ENCODE assay signal across 7 cellular contexts in the genomic region with DNA sequence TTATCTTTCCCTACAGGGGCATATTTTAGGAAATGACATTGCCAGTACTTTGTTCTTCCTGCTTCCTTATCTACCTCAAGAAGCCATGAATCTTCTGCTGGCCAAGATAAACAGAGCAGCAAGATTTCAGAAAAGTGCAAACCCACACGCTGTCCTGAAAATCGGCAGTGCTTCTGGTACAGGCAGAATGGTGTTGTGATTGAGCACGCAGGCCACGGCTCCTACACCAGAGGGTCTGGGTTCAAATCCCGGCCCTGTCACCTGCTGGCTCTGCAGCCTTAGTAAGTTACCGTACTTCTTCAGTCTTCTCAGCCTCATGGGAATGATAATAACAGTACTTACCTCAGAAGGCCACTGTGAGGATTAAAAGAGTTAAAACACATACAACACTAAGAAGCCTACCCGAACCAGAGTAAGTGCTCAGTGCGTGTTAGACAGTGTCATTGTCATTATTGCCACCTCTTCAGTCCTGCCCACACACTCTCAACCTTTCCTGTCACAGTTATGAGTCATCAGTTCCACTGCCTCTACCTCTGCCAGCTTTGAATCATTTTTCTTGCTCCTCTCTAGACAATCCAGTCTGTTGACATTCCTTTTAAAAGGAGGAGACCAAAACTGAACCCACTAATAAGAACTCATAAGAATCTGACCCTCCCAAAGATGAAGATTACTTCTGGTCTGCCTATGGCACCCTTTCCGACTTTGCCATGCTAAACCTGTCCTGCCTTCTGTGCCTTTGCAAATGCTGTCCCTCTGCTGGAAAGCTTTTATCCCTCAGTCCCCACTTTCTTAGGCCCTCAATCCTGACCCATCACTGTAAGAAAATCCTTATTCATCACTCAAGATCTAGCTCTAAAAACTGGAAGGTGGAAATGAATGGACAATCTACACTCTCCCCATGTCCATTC. TPM values are rescaled to one million over a fixed set of nuclear protein-coding genes. Genes with fewer than 3 reads are reported as not detected.
DNase-seq lines count a peak whose midpoint lies in the region; ATAC-seq, FAIRE-seq and TF ChIP-seq lines count a peak whose summit lies in the region.

No MANE protein-coding gene starts in this region.

- SMC1A ChIA-PET in GM12878 (lab: Charles Lee; ENCODE audit: uncharacterized antibody, unreplicated experiment) = interaction anchor here (0.9 to 6.9 kb wide), 15 partner anchors 10 to 156 kb away, joined by 3 to 54 read pairs (median 5); a partner anchor contains a TSS

- DNase-seq in SKM-1 (lab: John Stamatoyannopoulos, UW; ENCODE audit: unreplicated experiment) = peak; percentile 70
- DNase-seq in GM12878 (ENCODE audit: low read depth, low spot score) = no peak
- DNase-seq in uterus = peak in 1 of 2 donors; percentile 28
- no peak for DNase-seq in chondrocyte (ENCODE audit: low spot score)

- no peaks in the 10 kb centered on the region for H3K79me2 ChIP-seq in GM12878 (ENCODE audit: control insufficient read depth, insufficient read depth, low read length)

- peaks cover 50% of the 10 kb centered on the region for H3K27me3 Mint-ChIP-seq in chondrocyte (ENCODE audit: low read depth)

- in situ Hi-C loops in GM12878 (cut with MboI) = no loop called here

- H2AFZ ChIP-seq in GM12878 (ENCODE audit: control insufficient read depth, low read depth, low read length) = no peak overlapping the region; the same call in 1 of the 2 replicates

- H3K27ac Mint-ChIP-seq in chondrocyte (ENCODE audit: unreplicated experiment) = no peak overlapping the region

- ATAC-seq in GM18907 (IDR thresholded peaks at IDR 0.05; ENCODE audit: unreplicated experiment) = peak; percentile 87
- peak; percentile 76 for ATAC-seq in HG03066 (IDR thresholded peaks at IDR 0.05; ENCODE audit: low read depth, unreplicated experiment)
- peak; percentile 90 for ATAC-seq in GM12878

- peak; percentile 51 to 82; a peak in 3 of 4 replicates for TF ChIP-seq EP300 in GM12878 (IDR thresholded peaks at IDR 0.05; ENCODE audit: borderline replicate concordance in 1 of 2, control insufficient read depth in 1 of 2, low read depth in 2 of 2, low read length in 2 of 2)

- CTCF ChIA-PET in GM12878 (lab: Yijun Ruan, JAX) = interaction anchor here (0.9 to 2.3 kb wide), 15 partner anchors 13 to 113 kb away, joined by 3 to 8 read pairs (median 4); a partner anchor contains a TSS

- H3K27ac ChIP-seq in GM12878 (ENCODE audit: control insufficient read depth, insufficient read depth) (no peak overlapping the region), mesodermal cell (ENCODE audit: low read depth, low read length, severe bottlenecking) (peak overlapping the region; percentile 80), uterus (peak overlapping the region; percentile 62 to 75)

- H3K36me3 ChIP-seq in GM12878 (ENCODE audit: control insufficient read depth in 2 of 2, insufficient read depth in 2 of 2, low read length in 1 of 2) (no peaks in the 10 kb centered on the region), mesodermal cell (ENCODE audit: control insufficient read depth, insufficient read depth, low read length) (no peaks in the 10 kb centered on the region), uterus (no peaks in the 10 kb centered on the region)

- intact Hi-C loops in GM12878 (cut with micrococcal nuclease; ENCODE audit: unreplicated experiment) (no loop called here), uterus (cut with DNase I; ENCODE audit: low total_unique reads) (no loop called here)

- peak overlapping the region; percentile 15; the same call in 1 of the 2 replicates for H3K4me2 ChIP-seq in GM12878 (ENCODE audit: control insufficient read depth, insufficient read depth)

- no peak overlapping the region for H3K4me3 ChIP-seq in GM12878
- H3K4me3 ChIP-seq in mesodermal cell (ENCODE audit: extremely low read depth, insufficient read depth, low read length, poor library complexity, severe bottlenecking) = no peak overlapping the region
- H3K4me3 ChIP-seq in uterus = no peak overlapping the region

- peaks cover 6% of the 10 kb centered on the region for H3K4me1 Mint-ChIP-seq in chondrocyte (ENCODE audit: low read depth)

- H3K4me3 Mint-ChIP-seq in chondrocyte (ENCODE audit: unreplicated experiment) = no peak overlapping the region

- TF ChIP-seq POLR2A in GM12878 (IDR thresholded peaks at IDR 0.05; ENCODE audit: low read depth, low read length) (no peak), uterus (IDR thresholded peaks at IDR 0.05) (no peak)

- H3K9me3 ChIP-seq in GM12878 (replicated peaks; ENCODE audit: control insufficient read depth, insufficient read depth, low read length) (no peaks in the 10 kb centered on the region), mesodermal cell (ENCODE audit: control insufficient read depth, low read length) (no peaks in the 10 kb centered on the region), uterus (no peaks in the 10 kb centered on the region)

- H3K4me1 ChIP-seq in GM12878 (ENCODE audit: control insufficient read depth, insufficient read depth, low read length) (peaks cover 19% of the 10 kb centered on the region), mesodermal cell (ENCODE audit: control insufficient read depth, insufficient read depth, low read length, poor library complexity, severe bottlenecking) (peaks cover 8% of the 10 kb centered on the region), uterus (no peaks in the 10 kb centered on the region)

- BruUV-seq in GM12878 (replicated peaks; lab: Mats Ljungman, UMichigan) = TSS peak; percentile 42

- no peaks in the 10 kb centered on the region for H3K27me3 ChIP-seq in GM12878 (replicated peaks in 1 of 2; ENCODE audit: control insufficient read depth in 2 of 2, insufficient read depth in 2 of 2, low read length in 1 of 2)
- no peaks in the 10 kb centered on the region for H3K27me3 ChIP-seq in uterus

- no peaks in the 10 kb centered on the region for H4K20me1 ChIP-seq in GM12878 (ENCODE audit: control insufficient read depth, insufficient read depth)

- POLR2A ChIA-PET in GM12878 (lab: Charles Lee) = interaction anchor here (0.7 to 3.3 kb wide), 11 partner anchors 10 to 39 kb away, joined by 3 to 12 read pairs (median 3); a partner anchor contains a TSS

- H3K36me3 Mint-ChIP-seq in chondrocyte (ENCODE audit: low read depth) = peaks cover 3% of the 10 kb centered on the region

- 52% methylated on average over 9 of the region's 9 CpGs for WGBS in GM12878 (ENCODE audit: insufficient coverage, insufficient replicate concordance, low lambda C conversion rate, missing lambda C conversion rate)
- WGBS in mesodermal cell (ENCODE audit: insufficient coverage in 2 of 2), 2 experiments = 80 to 90% methylated on average over 7 of the region's 9 CpGs

- peak; percentile 7 for FAIRE-seq in GM12878 (lab: Jason Lieb, UNC)

- no peak for TF ChIP-seq RAD21 in GM12878 (IDR thresholded peaks at IDR 0.05; ENCODE audit: insufficient read depth, low read depth, low read length)

- no peaks in the 10 kb centered on the region for H3K9me3 Mint-ChIP-seq in chondrocyte (ENCODE audit: low read depth)

- RAD21 ChIA-PET in GM12878 (lab: Charles Lee; ENCODE audit: unreplicated experiment) = interaction anchor here (0.9 to 4.6 kb wide), 9 partner anchors 11 to 43 kb away, joined by 3 to 23 read pairs (median 5); a partner anchor contains a TSS

- TF ChIP-seq CTCF in GM12878 (IDR thresholded peaks at IDR 0.05 in 2 of 3, conservative IDR thresholded peaks at IDR 0.05 in 1 of 3; ENCODE audit: control insufficient read depth in 2 of 3, extremely low read depth in 1 of 3, insufficient read depth in 1 of 3, low read depth in 3 of 3, low read length in 3 of 3) (no peak), uterus (IDR thresholded peaks at IDR 0.05) (no peak), chondrocyte (IDR thresholded peaks at IDR 0.05) (no peak)

- no peak overlapping the region for H3K9ac ChIP-seq in GM12878 (ENCODE audit: control insufficient read depth, insufficient read depth, low read length)

RNA-seq across cellular contexts. Expression of a gene that starts 10.7 kb away (rescaled TPM):
- 5.2 and 5.4 TPM in 2 replicates for total RNA-seq in GM12878 (2013; cell fraction: nucleolus; rRNA removed)
- 7.3 and 9.8 TPM in 2 replicates for total RNA-seq in GM12878 (2014; rRNA removed)
- 6.6 TPM in 2 replicates for total RNA-seq in GM12878 (2014; rRNA removed; fragmentation: Illumina TruSeq; extraction: Trizol)
- 5.6 and 6.4 TPM in 2 replicates for total RNA-seq in GM12878 (2021)
- polyA plus RNA-seq in GM12878 (2011; ENCODE audit: low read depth) = 1.7 TPM
- 5.5 and 8.5 TPM in 2 replicates for polyA plus RNA-seq in GM12878 (2011; rRNA removed)
- polyA plus RNA-seq in GM12878 (2011; cell fraction: cytosol; rRNA removed) = 3.0 TPM in 2 replicates
- polyA plus RNA-seq in GM12878 (2011; cell fraction: nucleus; rRNA removed) = 1.9 and 2.6 TPM in 2 replicates
- polyA plus RNA-seq in GM12878 (2012) = 2.2 and 2.4 TPM in 2 replicates
- 6.0 and 8.0 TPM in 2 replicates for polyA plus RNA-seq in GM12878 (2014; fragmentation: Illumina TruSeq; extraction: Trizol)
- polyA plus RNA-seq in GM12878 (2014; fragmentation: Nextera tagmentation; extraction: Ambion mirVana) = 1 to 10 TPM; 2.1 to 7.5 TPM
- 4.6 and 7.0 TPM in 2 replicates for polyA plus RNA-seq in GM12878 (2014; rRNA removed)
- 1 to 10 TPM; 4.0 to 4.7 TPM for polyA plus RNA-seq in GM12878 (2016; fragmentation: Nextera tagmentation; extraction: Ambion mirVana)
- 6.7 and 8.9 TPM in 2 replicates for polyA minus RNA-seq in GM12878 (2011; rRNA and poly(A)+ RNA removed)
- polyA minus RNA-seq in GM12878 (2011; cell fraction: cytosol; rRNA and poly(A)+ RNA removed) = 1.6 and 2.2 TPM in 2 replicates
- polyA minus RNA-seq in GM12878 (2011; cell fraction: nucleus; rRNA and poly(A)+ RNA removed) = 0.73 and 0.86 TPM in 2 replicates
- 0.26 TPM for polyA plus RNA-seq in mesodermal cell (2013, experiment 1 of 2)
- polyA plus RNA-seq in mesodermal cell (2013, experiment 2 of 2) = 0.35 TPM
- total RNA-seq in uterus = 1 to 10 TPM in 3 of 4 donors, under 1 TPM in 1; 0.26 to 8.3 (median 3.3) TPM
- 1.1 to 1.7 TPM (median 1.6 TPM) in 3 replicates for total RNA-seq in chondrocyte

RNA-seq across cellular contexts. Expression of a gene that starts 16.6 kb away (rescaled TPM):
- 12.6 TPM in 2 replicates for total RNA-seq in GM12878 (2013; cell fraction: nucleolus; rRNA removed)
- total RNA-seq in GM12878 (2014; rRNA removed) = 2.9 and 5.0 TPM in 2 replicates
- total RNA-seq in GM12878 (2014; rRNA removed; fragmentation: Illumina TruSeq; extraction: Trizol) = 3.4 and 4.7 TPM in 2 replicates
- total RNA-seq in GM12878 (2021) = 2.4 and 3.7 TPM in 2 replicates
- polyA plus RNA-seq in GM12878 (2011; ENCODE audit: low read depth) = 0.88 TPM
- polyA plus RNA-seq in GM12878 (2011; rRNA removed) = 0.50 and 0.60 TPM in 2 replicates
- polyA plus RNA-seq in GM12878 (2011; cell fraction: cytosol; rRNA removed) = 0.25 and 0.27 TPM in 2 replicates
- polyA plus RNA-seq in GM12878 (2011; cell fraction: nucleus; rRNA removed) = 1.2 and 1.5 TPM in 2 replicates
- polyA plus RNA-seq in GM12878 (2012) = 0.62 and 1.2 TPM in 2 replicates
- 4.8 and 6.1 TPM in 2 replicates for polyA plus RNA-seq in GM12878 (2014; fragmentation: Illumina TruSeq; extraction: Trizol)
- polyA plus RNA-seq in GM12878 (2014; fragmentation: Nextera tagmentation; extraction: Ambion mirVana) = 1 to 10 TPM; 2.9 to 3.5 TPM
- 2.1 and 4.0 TPM in 2 replicates for polyA plus RNA-seq in GM12878 (2014; rRNA removed)
- 1 to 10 TPM; 7.7 to 8.1 TPM for polyA plus RNA-seq in GM12878 (2016; fragmentation: Nextera tagmentation; extraction: Ambion mirVana)
- polyA minus RNA-seq in GM12878 (2011; rRNA and poly(A)+ RNA removed) = 0.31 and 0.66 TPM in 2 replicates
- not detected in 2 replicates for polyA minus RNA-seq in GM12878 (2011; cell fraction: cytosol; rRNA and poly(A)+ RNA removed)
- 0.57 and 0.85 TPM in 2 replicates for polyA minus RNA-seq in GM12878 (2011; cell fraction: nucleus; rRNA and poly(A)+ RNA removed)
- polyA plus RNA-seq in mesodermal cell (2013, experiment 1 of 2) = not detected
- polyA plus RNA-seq in mesodermal cell (2013, experiment 2 of 2) = not detected
- 1 to 10 TPM; 1.2 to 9.1 (median 5.6) TPM for total RNA-seq in uterus
- not detected in 3 replicates for total RNA-seq in chondrocyte

RNA-seq across cellular contexts. Expression of a gene that starts 22.7 kb away (rescaled TPM):
- total RNA-seq in GM12878 (2013; cell fraction: nucleolus; rRNA removed) = 1.6 and 1.8 TPM in 2 replicates
- total RNA-seq in GM12878 (2014; rRNA removed) (3.3 and 4.0 TPM in 2 replicates), GM12878 (2014; rRNA removed; fragmentation: Illumina TruSeq; extraction: Trizol) (3.0 and 3.1 TPM in 2 replicates), GM12878 (2021) (3.2 and 4.4 TPM in 2 replicates), uterus (100 to 1,000 TPM in 1 of 4 donors, 10 to 100 TPM in 3; 40.9 to 191 (median 73.9) TPM), chondrocyte (not detected in 3 replicates)
- not detected for polyA plus RNA-seq in GM12878 (2011; ENCODE audit: low read depth)
- polyA plus RNA-seq in GM12878 (2011; rRNA removed) (0.76 and 0.81 TPM in 2 replicates), GM12878 (2014; fragmentation: Illumina TruSeq; extraction: Trizol) (4.8 and 5.2 TPM in 2 replicates), GM12878 (2014; fragmentation: Nextera tagmentation; extraction: Ambion mirVana) (1 to 10 TPM; 4.2 to 4.5 TPM), GM12878 (2014; rRNA removed) (2.5 and 2.6 TPM in 2 replicates), GM12878 (2016; fragmentation: Nextera tagmentation; extraction: Ambion mirVana) (1 to 10 TPM in 1 of 2 experiments, under 1 TPM in 1; 0.88 to 1.6 TPM)
- polyA plus RNA-seq in GM12878 (2011; cell fraction: cytosol; rRNA removed) = 0.37 and 0.45 TPM in 2 replicates
- polyA plus RNA-seq in GM12878 (2011; cell fraction: nucleus; rRNA removed) = 0.89 and 1.5 TPM in 2 replicates
- 0.15 and 0.17 TPM in 2 replicates for polyA plus RNA-seq in GM12878 (2012)
- polyA minus RNA-seq in GM12878 (2011; rRNA and poly(A)+ RNA removed) = 0.21 and 0.44 TPM in 2 replicates
- polyA minus RNA-seq in GM12878 (2011; cell fraction: cytosol; rRNA and poly(A)+ RNA removed) = not detected in 2 replicates
- polyA minus RNA-seq in GM12878 (2011; cell fraction: nucleus; rRNA and poly(A)+ RNA removed) = 0.12 TPM in 1 of 2 replicates, not detected in the other
- not detected for polyA plus RNA-seq in mesodermal cell (2013, experiment 1 of 2)
- 0.35 TPM for polyA plus RNA-seq in mesodermal cell (2013, experiment 2 of 2)

Comparison
In these comparisons a context has a peak if more than half of its experiments do, and no peak if none do; other contexts are left out.
1. RNA of a gene that starts 22.7 kb away (total RNA-seq): 40.9 to 191 TPM in uterus; 1.6 to 4.4 TPM in GM12878 and not detected in chondrocyte; every median in the first group is over 4 times any median in the second.
2. Peak in every context shown above with its lines, with median percentiles within 50 percentile points of each other: ATAC-seq.